8 cellular contexts compared by ENCODE assay signal in the genomic region with DNA sequence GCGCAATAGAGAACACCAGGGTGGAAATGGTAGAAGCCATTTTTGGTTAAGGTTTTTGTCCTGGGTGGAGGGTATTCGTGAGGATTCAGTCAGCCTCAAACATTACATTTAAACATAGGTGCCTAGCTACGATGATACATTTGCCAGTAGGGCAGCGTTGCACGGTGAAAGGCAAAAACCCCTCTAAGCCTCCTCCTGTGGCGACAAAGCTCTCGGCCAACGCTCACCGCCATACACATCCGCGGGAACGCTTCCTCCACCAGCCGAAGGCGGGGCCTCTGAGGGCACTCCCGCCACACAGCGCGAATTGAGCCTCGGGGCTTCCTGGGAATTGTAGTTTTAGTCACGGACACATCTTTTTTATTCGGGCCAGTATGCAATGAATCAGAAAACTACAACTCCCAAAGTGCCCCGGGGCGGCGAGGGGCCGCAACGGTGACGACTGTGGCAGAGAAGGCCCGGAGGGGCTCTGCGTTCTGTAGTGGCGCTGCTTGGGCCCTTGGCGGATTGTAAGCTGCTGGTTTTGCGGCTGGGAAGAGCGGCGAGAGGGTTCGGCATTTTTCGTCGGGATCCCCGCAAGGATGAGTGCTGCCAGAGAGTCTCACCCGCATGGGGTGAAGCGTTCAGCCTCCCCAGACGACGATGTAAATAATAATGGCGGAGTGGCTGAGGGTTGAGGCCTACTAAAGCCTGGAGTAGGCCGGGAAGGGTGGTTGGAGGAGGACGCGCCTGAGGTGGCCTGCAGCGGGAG. TPM values are rescaled to one million over a fixed set of nuclear protein-coding genes. Genes with fewer than 3 reads are reported as not detected.
DNase-seq lines count a peak whose midpoint lies in the region; ATAC-seq, FAIRE-seq and TF ChIP-seq lines count a peak whose summit lies in the region.

A gene (plus strand): TSS at position 450 of the 751 bp plus-strand sequence. CDS start 132 bp downstream, at position 582.

- peak within 1 kb of the TSS; percentile 74 to 92 (median 90) for H3K4me3 ChIP-seq in HepG2 (replicated peaks in 1 of 3; ENCODE audit: insufficient read depth in 1 of 3, low read depth in 2 of 3, low read length in 3 of 3)

- intact Hi-C loops in CD14-positive monocyte (cut with micrococcal nuclease): loop anchor here (2.0 to 5.0 kb wide), 2 partner anchors 338 to 339 kb away; a partner anchor contains a TSS
- intact Hi-C loops in HepG2 (cut with micrococcal nuclease; ENCODE audit: unreplicated experiment): no loop called here

- H2AFZ ChIP-seq in HepG2 (ENCODE audit: low read length): peak within 1 kb of the TSS; percentile 87

- H3K4me3 Mint-ChIP-seq in CD14-positive monocyte: no peak within 1 kb of the TSS

- H4K20me1 ChIP-seq in HepG2 (ENCODE audit: insufficient read depth, low read length): peaks cover 34% of the 10 kb centered on the region

- no TSS peak for BruUV-seq in HepG2 (replicated peaks; lab: Mats Ljungman, UMichigan)

- no peak for TF ChIP-seq RAD21 in HepG2 (CRISPR knock-in tag; IDR thresholded peaks at IDR 0.05)

- peak; percentile 37 for FAIRE-seq in HepG2 (lab: Jason Lieb, UNC)

- peaks cover 11 to 23% of the 10 kb centered on the region in 2 donors for H3K36me3 Mint-ChIP-seq in CD14-positive monocyte

- H3K4me1 Mint-ChIP-seq in CD14-positive monocyte: peaks cover 17% of the 10 kb centered on the region

- peaks cover 32% of the 10 kb centered on the region for H3K4me1 ChIP-seq in HepG2 (ENCODE audit: insufficient read depth, low read length)

- TF ChIP-seq CTCF in CD14-positive monocyte (IDR thresholded peaks at IDR 0.05) (no peak), HepG2 (CRISPR knock-in tag; IDR thresholded peaks at IDR 0.05) (no peak; the same call in 1 of the 2 replicates)

- H3K9me3 Mint-ChIP-seq in CD14-positive monocyte: no peaks in the 10 kb centered on the region

- DNase-seq in CD14-positive monocyte (ENCODE audit: low spot score): peak; percentile 95
- peak; percentile 97 for DNase-seq in NCI-H82 (lab: John Stamatoyannopoulos, UW)
- peak; percentile 91 to 93 for DNase-seq in activated CD4-positive, alpha-beta T cell treated with anti-CD3 and anti-CD28 coated beads, Interleukin-2, amount 50 U/mL, for 48 hours
- peak; percentile 95 to 97 for DNase-seq in dermis microvascular lymphatic vessel endothelial cell (ENCODE audit: low read depth in 2 of 2)
- DNase-seq in HepG2 (ENCODE audit: low spot score): peak; percentile 95
- peak; percentile 91 for DNase-seq in stimulated activated CD4-positive, alpha-beta T cell treated with anti-CD3 and anti-CD28 coated beads, Interleukin-4, amount 100 ng/mL, for 1 hour

- peaks cover 0 to 3% (median 0%) of the 10 kb centered on the region in 3 donors for H3K27me3 Mint-ChIP-seq in CD14-positive monocyte (ENCODE audit: low read depth in 3 of 3)

- ATAC-seq in GM19397 (IDR thresholded peaks at IDR 0.05; ENCODE audit: unreplicated experiment): peak; percentile 98
- peak; percentile 98 for ATAC-seq in HG03571 (IDR thresholded peaks at IDR 0.05; ENCODE audit: unreplicated experiment)
- peak; percentile 99 for ATAC-seq in HepG2

- H3K4me2 ChIP-seq in HepG2 (ENCODE audit: low read depth, low read length): peak within 1 kb of the TSS; percentile 78

- POLR2A ChIA-PET in HepG2 (lab: Yijun Ruan, JAX): interaction anchor here (0.7 to 3.1 kb wide), 8 partner anchors 9 to 1088 kb away, joined by 3 to 12 read pairs (median 4); no protein-coding TSS in a partner anchor

- no peaks in the 10 kb centered on the region for H3K9me3 ChIP-seq in HepG2 (ENCODE audit: low read length)

- H3K27ac ChIP-seq in HepG2 (ENCODE audit: extremely low read length, insufficient read depth, low read length): peak within 1 kb of the TSS; percentile 95

- CTCF ChIA-PET in HepG2 (lab: Yijun Ruan, JAX; ENCODE audit: low intra/inter-chr PET ratio, low total read pairs): no interaction called here

- H3K9ac ChIP-seq in HepG2 (ENCODE audit: insufficient read depth, low read depth, low read length): peak within 1 kb of the TSS; percentile 99

- peaks cover 52% of the 10 kb centered on the region for H3K79me2 ChIP-seq in HepG2 (ENCODE audit: insufficient read depth, low read length)

- TF ChIP-seq EP300 in HepG2 (IDR thresholded peaks at IDR 0.05; ENCODE audit: low read depth in 2 of 2, low read length in 2 of 2) (0 out of 4 replicates have a peak, but pooled peaks of 1 of the 2 experiments have one; percentile 13), HepG2 (CRISPR knock-in tag; IDR thresholded peaks at IDR 0.05; ENCODE audit: borderline replicate concordance) (no peak)

- peak within 1 kb of the TSS in 2 of 7 donors; percentile 53 to 65 for H3K27ac Mint-ChIP-seq in CD14-positive monocyte

- under 1% methylated on average over 21 of the region's 46 CpGs for WGBS in HepG2 (ENCODE audit: low lambda C conversion rate)

- H3K27me3 ChIP-seq in HepG2 (ENCODE audit: control insufficient read depth in 1 of 2, insufficient read depth in 2 of 2, low read length in 2 of 2): no peaks in the 10 kb centered on the region; a peak in 1 of 5 replicates

- H3K36me3 ChIP-seq in HepG2 (replicated peaks in 1 of 2; ENCODE audit: control insufficient read depth in 1 of 2, insufficient read depth in 2 of 2, low read length in 2 of 2): no peaks in the 10 kb centered on the region; a peak in 3 of 5 replicates

- peak; percentile 88 to 96 for TF ChIP-seq POLR2A in HepG2 (IDR thresholded peaks at IDR 0.05; ENCODE audit: insufficient read depth in 1 of 2, low read depth in 2 of 2, low read length in 2 of 2)

- in situ Hi-C loops in HepG2 (cut with HindIII; ENCODE audit: extremely low pct_ligation_motif_present, low pct_unique_long_range_greater_than_20kb): no loop called here

TF ChIP-seq in HepG2, 621 proteins besides CTCF, POLR2A, EP300 and RAD21 (continues in another document):
- TF ChIP-seq, protein P1, sequence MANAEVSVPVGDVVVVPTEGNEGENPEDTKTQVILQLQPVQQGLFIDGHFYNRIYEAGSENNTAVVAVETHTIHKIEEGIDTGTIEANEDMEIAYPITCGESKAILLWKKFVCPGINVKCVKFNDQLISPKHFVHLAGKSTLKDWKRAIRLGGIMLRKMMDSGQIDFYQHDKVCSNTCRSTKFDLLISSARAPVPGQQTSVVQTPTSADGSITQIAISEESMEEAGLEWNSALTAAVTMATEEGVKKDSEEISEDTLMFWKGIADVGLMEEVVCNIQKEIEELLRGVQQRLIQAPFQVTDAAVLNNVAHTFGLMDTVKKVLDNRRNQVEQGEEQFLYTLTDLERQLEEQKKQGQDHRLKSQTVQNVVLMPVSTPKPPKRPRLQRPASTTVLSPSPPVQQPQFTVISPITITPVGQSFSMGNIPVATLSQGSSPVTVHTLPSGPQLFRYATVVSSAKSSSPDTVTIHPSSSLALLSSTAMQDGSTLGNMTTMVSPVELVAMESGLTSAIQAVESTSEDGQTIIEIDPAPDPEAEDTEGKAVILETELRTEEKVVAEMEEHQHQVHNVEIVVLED (CRISPR knock-in tag; IDR thresholded peaks at IDR 0.05; ENCODE audit: borderline replicate concordance): peak; percentile 84
- TF ChIP-seq HOXA9 (CRISPR knock-in tag; IDR thresholded peaks at IDR 0.05; ENCODE audit: borderline replicate concordance): no peak
- TF ChIP-seq, protein P2, sequence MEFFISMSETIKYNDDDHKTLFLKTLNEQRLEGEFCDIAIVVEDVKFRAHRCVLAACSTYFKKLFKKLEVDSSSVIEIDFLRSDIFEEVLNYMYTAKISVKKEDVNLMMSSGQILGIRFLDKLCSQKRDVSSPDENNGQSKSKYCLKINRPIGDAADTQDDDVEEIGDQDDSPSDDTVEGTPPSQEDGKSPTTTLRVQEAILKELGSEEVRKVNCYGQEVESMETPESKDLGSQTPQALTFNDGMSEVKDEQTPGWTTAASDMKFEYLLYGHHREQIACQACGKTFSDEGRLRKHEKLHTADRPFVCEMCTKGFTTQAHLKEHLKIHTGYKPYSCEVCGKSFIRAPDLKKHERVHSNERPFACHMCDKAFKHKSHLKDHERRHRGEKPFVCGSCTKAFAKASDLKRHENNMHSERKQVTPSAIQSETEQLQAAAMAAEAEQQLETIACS (CRISPR knock-in tag; IDR thresholded peaks at IDR 0.05): no peak

RNA-seq across cellular contexts. Expression of the gene that starts here (rescaled TPM):
- polyA plus RNA-seq in CD14-positive monocyte (100 to 1,000 TPM in 1 of 2 donors, 10 to 100 TPM in 1; 94.5 to 102 TPM), HepG2 (2011; rRNA removed) (65.8 and 83.8 TPM in 2 replicates)
- total RNA-seq in dermis microvascular lymphatic vessel endothelial cell (143 and 193 TPM in 2 replicates), HepG2 (2016; rRNA removed; fragmentation: Illumina TruSeq; extraction: Trizol) (167 and 271 TPM in 2 replicates)
- total RNA-seq in HepG2 (2016; cell fraction: cytosol; rRNA removed; fragmentation: Illumina TruSeq; extraction: Trizol; ENCODE audit: low read depth): 28.7 and 31.1 TPM in 2 replicates
- 172 and 267 TPM in 2 replicates for total RNA-seq in HepG2 (2016; cell fraction: insoluble cytoplasmic fraction; rRNA removed; fragmentation: Illumina TruSeq; extraction: Trizol)
- total RNA-seq in HepG2 (2016; cell fraction: membrane; rRNA removed; fragmentation: Illumina TruSeq; extraction: Trizol): 54.6 and 66.3 TPM in 2 replicates
- 102 and 105 TPM in 2 replicates for total RNA-seq in HepG2 (2016; cell fraction: nucleus; rRNA removed; fragmentation: Illumina TruSeq; extraction: Trizol)
- polyA plus RNA-seq in HepG2 (2011; cell fraction: cytosol; rRNA removed): 48.8 and 63.9 TPM in 2 replicates
- polyA plus RNA-seq in HepG2 (2011; cell fraction: nucleus; rRNA removed): 32.9 and 41.1 TPM in 2 replicates
- polyA plus RNA-seq in HepG2 (2012): 122 and 187 TPM in 2 replicates
- 28.9 and 36.4 TPM in 2 replicates for polyA plus RNA-seq in HepG2 (2016; cell fraction: cytosol; fragmentation: Illumina TruSeq; extraction: Trizol; ENCODE audit: low read depth)
- 352 and 397 TPM in 2 replicates for polyA plus RNA-seq in HepG2 (2016; cell fraction: insoluble cytoplasmic fraction; fragmentation: Illumina TruSeq; extraction: Trizol; ENCODE audit: low read depth)
- polyA plus RNA-seq in HepG2 (2016; cell fraction: membrane; fragmentation: Illumina TruSeq; extraction: Trizol; ENCODE audit: low read depth): 50.7 and 60.3 TPM in 2 replicates
- polyA plus RNA-seq in HepG2 (2016; cell fraction: nucleus; fragmentation: Illumina TruSeq; extraction: Trizol; ENCODE audit: insufficient read depth, low read depth): 149 and 156 TPM in 2 replicates
- polyA minus RNA-seq in HepG2 (2011; rRNA and poly(A)+ RNA removed; ENCODE audit: low replicate concordance): 55.1 and 86.4 TPM in 2 replicates
- 84.8 and 85.0 TPM in 2 replicates for polyA minus RNA-seq in HepG2 (2011; cell fraction: cytosol; rRNA and poly(A)+ RNA removed)
- 86.7 and 87.2 TPM in 2 replicates for polyA minus RNA-seq in HepG2 (2011; cell fraction: nucleus; rRNA and poly(A)+ RNA removed)

Comparison
In these comparisons a context has a peak if more than half of its experiments do, and no peak if none do; other contexts are left out.
1. Peak in every context shown above with its lines: DNase-seq, ATAC-seq, H3K4me3 ChIP-seq and H3K27ac ChIP-seq.